Comparison of ENCODE assay signal across 8 cellular contexts in the genomic region with DNA sequence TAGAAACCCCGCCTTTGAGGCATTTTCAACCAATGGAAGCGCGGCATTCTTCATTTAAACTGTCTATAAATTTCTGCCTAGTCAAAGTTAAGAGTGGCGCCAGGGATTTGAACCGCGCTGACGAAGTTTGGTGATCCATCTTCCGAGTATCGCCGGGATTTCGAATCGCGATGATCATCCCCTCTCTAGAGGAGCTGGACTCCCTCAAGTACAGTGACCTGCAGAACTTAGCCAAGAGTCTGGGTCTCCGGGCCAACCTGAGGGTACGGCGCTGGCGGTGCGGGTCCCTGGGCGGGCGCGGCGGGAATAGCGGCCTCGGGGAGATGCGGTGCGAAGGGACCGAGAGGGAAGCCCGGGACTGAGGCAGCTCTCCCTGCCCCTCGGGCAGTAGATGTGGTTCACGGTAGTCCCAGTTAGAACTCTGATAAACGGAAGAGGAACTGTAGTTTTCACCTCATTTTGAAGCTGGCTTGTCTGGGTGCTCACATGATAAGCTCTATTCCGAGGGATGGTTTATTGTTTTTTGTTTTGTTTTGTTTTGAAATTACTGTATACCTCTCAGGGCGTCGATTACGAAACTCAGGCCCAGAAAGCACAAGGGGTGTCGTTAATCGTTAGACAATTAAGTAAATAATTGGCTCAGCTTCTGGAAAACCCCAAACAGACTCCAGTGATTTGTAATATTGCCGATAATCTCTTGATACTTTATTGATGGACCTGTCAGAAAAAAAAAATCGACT. TPM values are rescaled to one million over a fixed set of nuclear protein-coding genes. Genes with fewer than 3 reads are reported as not detected.
DNase-seq lines count a peak whose midpoint lies in the region; ATAC-seq and TF ChIP-seq lines count a peak whose summit lies in the region.

A gene with protein sequence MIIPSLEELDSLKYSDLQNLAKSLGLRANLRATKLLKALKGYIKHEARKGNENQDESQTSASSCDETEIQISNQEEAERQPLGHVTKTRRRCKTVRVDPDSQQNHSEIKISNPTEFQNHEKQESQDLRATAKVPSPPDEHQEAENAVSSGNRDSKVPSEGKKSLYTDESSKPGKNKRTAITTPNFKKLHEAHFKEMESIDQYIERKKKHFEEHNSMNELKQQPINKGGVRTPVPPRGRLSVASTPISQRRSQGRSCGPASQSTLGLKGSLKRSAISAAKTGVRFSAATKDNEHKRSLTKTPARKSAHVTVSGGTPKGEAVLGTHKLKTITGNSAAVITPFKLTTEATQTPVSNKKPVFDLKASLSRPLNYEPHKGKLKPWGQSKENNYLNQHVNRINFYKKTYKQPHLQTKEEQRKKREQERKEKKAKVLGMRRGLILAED (plus strand): TSS at position 94 of the 740 bp plus-strand sequence. CDS start 77 bp downstream, at position 171.

- H3K36me3 Mint-ChIP-seq in activated T-helper 1 cell treated with anti-CD3 and anti-CD28 coated beads, Interleukin-12 subunit alpha, Interleukin-12 subunit beta, Interleukin-2, Interleukin-4 antibody, amounts not matched to agents 30 ng/mL and 10 ng/mL and 1 ng/mL, durations not matched to agents 14 hours and 24 hours and 36 hours (ENCODE audit: low read depth), result peaks cover 16% of the 10 kb centered on the region

- H3K79me2 ChIP-seq in Karpas-422 (ENCODE audit: low read length), result peaks cover 62% of the 10 kb centered on the region

- no peak for TF ChIP-seq CTCF in gastrocnemius medialis (IDR thresholded peaks at IDR 0.05 in 4 of 5, conservative IDR thresholded peaks at IDR 0.05 in 1 of 5)

- H3K4me3 Mint-ChIP-seq in activated T-helper 1 cell treated with anti-CD3 and anti-CD28 coated beads, Interleukin-12 subunit alpha, Interleukin-12 subunit beta, Interleukin-2, Interleukin-4 antibody, amounts not matched to agents 30 ng/mL and 10 ng/mL and 1 ng/mL, durations not matched to agents 14 hours and 24 hours and 36 hours, result peak within 1 kb of the TSS; percentile 94

- H3K27me3 ChIP-seq in Karpas-422 (ENCODE audit: low read length) (no peaks in the 10 kb centered on the region), right cardiac atrium (ENCODE audit: control insufficient read depth, insufficient read depth) (no peaks in the 10 kb centered on the region), gastrocnemius medialis (no peaks in the 10 kb centered on the region)

- peak within 1 kb of the TSS; percentile 95 for H3K27ac Mint-ChIP-seq in activated T-helper 1 cell treated with anti-CD3 and anti-CD28 coated beads, Interleukin-12 subunit alpha, Interleukin-12 subunit beta, Interleukin-2, Interleukin-4 antibody, amounts not matched to agents 30 ng/mL and 10 ng/mL and 1 ng/mL, durations not matched to agents 14 hours and 24 hours and 36 hours

- H3K9me3 ChIP-seq in Karpas-422 (ENCODE audit: low read length) (no peaks in the 10 kb centered on the region), right cardiac atrium (ENCODE audit: control insufficient read depth, low read length) (no peaks in the 10 kb centered on the region), gastrocnemius medialis (no peaks in the 10 kb centered on the region)

- H3K27ac ChIP-seq in Karpas-422 (ENCODE audit: low read length) (peak within 1 kb of the TSS; percentile 88), right cardiac atrium (ENCODE audit: low read length) (peak within 1 kb of the TSS; percentile 15), gastrocnemius medialis (peak within 1 kb of the TSS; percentile 82 to 91 (median 88))

- H3K4me1 Mint-ChIP-seq in activated T-helper 1 cell treated with anti-CD3 and anti-CD28 coated beads, Interleukin-12 subunit alpha, Interleukin-12 subunit beta, Interleukin-2, Interleukin-4 antibody, amounts not matched to agents 30 ng/mL and 10 ng/mL and 1 ng/mL, durations not matched to agents 14 hours and 24 hours and 36 hours (ENCODE audit: low read depth), result peaks cover 40% of the 10 kb centered on the region

- H3K9me2 ChIP-seq in Karpas-422 (replicated peaks; ENCODE audit: insufficient read depth, low read length), result no peaks in the 10 kb centered on the region

- ATAC-seq in GM21737 (IDR thresholded peaks at IDR 0.05; ENCODE audit: unreplicated experiment) (peak; percentile 26), right cardiac atrium (peak; percentile 30 to 37), gastrocnemius medialis (peak in 1 of 2 donors; percentile 15)

- in situ Hi-C loops in gastrocnemius medialis (cut with MboI; ENCODE audit: low sequenced_read_pairs in 4 of 4), result loop anchor here in 1 of 4 donors (25.0 kb wide), 1 partner anchor 221 kb away; the partner anchor contains the start of gene INO80

- peak within 1 kb of the TSS; percentile 93 for H3K4me2 ChIP-seq in Karpas-422 (ENCODE audit: low read depth, low read length, poor library complexity, severe bottlenecking)

- DNase-seq in NCI-H2107 (lab: John Stamatoyannopoulos, UW), result peak; percentile 14
- DNase-seq in NCI-H2107 treated with DMSO at 0.1 percent for 48 hours (lab: John Stamatoyannopoulos, UW; ENCODE audit: unreplicated experiment), result no peak
- DNase-seq in Karpas-422, result peak; percentile 79
- DNase-seq in activated T-helper 1 cell treated with anti-CD3 and anti-CD28 coated beads, Interleukin-12 subunit alpha, Interleukin-12 subunit beta, Interleukin-2, Interleukin-4 antibody, amounts not matched to agents 30 ng/mL and 10 ng/mL and 1 ng/mL, durations not matched to agents 14 hours and 24 hours and 36 hours (ENCODE audit: low spot score), result no peak
- DNase-seq in right cardiac atrium, result no peak
- no peak for DNase-seq in gastrocnemius medialis
- DNase-seq in SW 1271 (lab: John Stamatoyannopoulos, UW), result no peak

- H3K9me3 Mint-ChIP-seq in activated T-helper 1 cell treated with anti-CD3 and anti-CD28 coated beads, Interleukin-12 subunit alpha, Interleukin-12 subunit beta, Interleukin-2, Interleukin-4 antibody, amounts not matched to agents 30 ng/mL and 10 ng/mL and 1 ng/mL, durations not matched to agents 14 hours and 24 hours and 36 hours, result no peaks in the 10 kb centered on the region

- H3K4me3 ChIP-seq in Karpas-422 (ENCODE audit: low read length) (peak within 1 kb of the TSS; percentile 88), right cardiac atrium (ENCODE audit: low read length) (peak within 1 kb of the TSS; percentile 57), gastrocnemius medialis (peak within 1 kb of the TSS; percentile 88 to 99 (median 94))

- H3K9ac ChIP-seq in Karpas-422 (ENCODE audit: low read length), result peak within 1 kb of the TSS; percentile 90

- TF ChIP-seq POLR2A in gastrocnemius medialis (IDR thresholded peaks at IDR 0.05), result peak in 1 of 2 donors; percentile 74

- under 1% methylated on average over 39 of the region's 39 CpGs for WGBS in right cardiac atrium

- H4K20me1 ChIP-seq in Karpas-422 (ENCODE audit: insufficient read depth, low read depth, low read length), result no peaks in the 10 kb centered on the region

- H3K4me1 ChIP-seq in Karpas-422 (ENCODE audit: low read length) (peaks cover 23% of the 10 kb centered on the region), right cardiac atrium (ENCODE audit: control insufficient read depth, insufficient read depth, low read length) (no peaks in the 10 kb centered on the region), gastrocnemius medialis (peaks cover 15 to 18% of the 10 kb centered on the region in 2 donors)

- peak within 1 kb of the TSS; percentile 66 for H2AFZ ChIP-seq in Karpas-422 (ENCODE audit: low read length)

- H3K36me3 ChIP-seq in Karpas-422 (ENCODE audit: insufficient read depth, low read length), result peaks cover 5% of the 10 kb centered on the region; the same call in 1 of the 2 replicates
- no peaks in the 10 kb centered on the region for H3K36me3 ChIP-seq in gastrocnemius medialis

- no peaks in the 10 kb centered on the region for H3K27me3 Mint-ChIP-seq in activated T-helper 1 cell treated with anti-CD3 and anti-CD28 coated beads, Interleukin-12 subunit alpha, Interleukin-12 subunit beta, Interleukin-2, Interleukin-4 antibody, amounts not matched to agents 30 ng/mL and 10 ng/mL and 1 ng/mL, durations not matched to agents 14 hours and 24 hours and 36 hours (ENCODE audit: insufficient read depth)

- intact Hi-C loops in activated T-helper 1 cell treated with anti-CD3 and anti-CD28 coated beads, Interleukin-12 subunit alpha, Interleukin-12 subunit beta, Interleukin-2, Interleukin-4 antibody, amounts not matched to agents 30 ng/mL and 10 ng/mL and 1 ng/mL, durations not matched to agents 14 hours and 24 hours and 36 hours (cut with micrococcal nuclease), result loop anchor here (1.0 to 5.0 kb wide), 12 partner anchors 10 to 741 kb away; partner anchors contain the start of genes CHAC1, CHP1, DNAJC17 and INO80
- intact Hi-C loops in right cardiac atrium (cut with DNase I), result loop anchor here in 1 of 4 donors (5.0 kb wide), 1 partner anchor 431 kb away; no protein-coding TSS in a partner anchor
- intact Hi-C loops in gastrocnemius medialis (cut with DNase I; ENCODE audit: low total_unique reads), result loop anchor here (1.0 to 5.0 kb wide), 5 partner anchors 49 to 428 kb away; partner anchors contain the start of genes CHP1 and NDUFAF1

RNA-seq across cellular contexts. Expression of the gene that starts here (rescaled TPM):
- 115 and 213 TPM in 2 replicates for total RNA-seq in Karpas-422 (2014; rRNA removed; shearing (Covaris generic); ENCODE audit: low replicate concordance)
- 112 and 117 TPM in 2 replicates for total RNA-seq in activated T-helper 1 cell treated with anti-CD3 and anti-CD28 coated beads, Interleukin-12 subunit alpha, Interleukin-12 subunit beta, Interleukin-2, Interleukin-4 antibody, amounts not matched to agents 30 ng/mL and 10 ng/mL and 1 ng/mL, durations not matched to agents 14 hours and 24 hours and 36 hours
- 1 to 10 TPM; 1.5 to 3.6 (median 2.5) TPM for total RNA-seq in right cardiac atrium
- polyA plus RNA-seq in right cardiac atrium, result 0.48 TPM
- 1 to 10 TPM; 1.8 to 4.1 (median 2.5) TPM for total RNA-seq in gastrocnemius medialis

Comparison
In these comparisons a context has a peak if more than half of its experiments do, and no peak if none do; other contexts are left out.
1. RNA of the gene that starts here (total RNA-seq): 112 to 117 TPM in activated T-helper 1 cell treated with anti-CD3 and anti-CD28 coated beads, Interleukin-12 subunit alpha, Interleukin-12 subunit beta, Interleukin-2, Interleukin-4 antibody, amounts not matched to agents 30 ng/mL and 10 ng/mL and 1 ng/mL, durations not matched to agents 14 hours and 24 hours and 36 hours and 115 to 213 TPM in Karpas-422; 1.5 to 3.6 TPM in right cardiac atrium and 1.8 to 4.1 TPM in gastrocnemius medialis; every median in the first group is over 10 times any median in the second.
2. DNase-seq: peak in NCI-H2107 (single experiment) and Karpas-422 (single experiment); none in NCI-H2107 treated with DMSO at 0.1 percent for 48 hours (single experiment), activated T-helper 1 cell treated with anti-CD3 and anti-CD28 coated beads, Interleukin-12 subunit alpha, Interleukin-12 subunit beta, Interleukin-2, Interleukin-4 antibody, amounts not matched to agents 30 ng/mL and 10 ng/mL and 1 ng/mL, durations not matched to agents 14 hours and 24 hours and 36 hours (single experiment), right cardiac atrium (0 of 3), gastrocnemius medialis (0 of 2) and SW 1271 (0 of 2).
3. H3K27ac ChIP-seq: peak in every context shown above with its lines; median percentile 88 in Karpas-422; 88 in gastrocnemius medialis; 15 in right cardiac atrium.
4. Peak in every context shown above with its lines, with median percentiles within 50 percentile points of each other: H3K4me3 ChIP-seq.